1 cellular context compared by ENCODE assay signal in genomic region chr7:65750511-65751344, GRCh38.
TF ChIP-seq lines count a peak whose summit lies in the region.

No MANE protein-coding gene starts in this region.

TF ChIP-seq in HepG2, 621 proteins besides CTCF, POLR2A, EP300 and RAD21 (continued from another document and continues in another):
- TF ChIP-seq, protein P1, sequence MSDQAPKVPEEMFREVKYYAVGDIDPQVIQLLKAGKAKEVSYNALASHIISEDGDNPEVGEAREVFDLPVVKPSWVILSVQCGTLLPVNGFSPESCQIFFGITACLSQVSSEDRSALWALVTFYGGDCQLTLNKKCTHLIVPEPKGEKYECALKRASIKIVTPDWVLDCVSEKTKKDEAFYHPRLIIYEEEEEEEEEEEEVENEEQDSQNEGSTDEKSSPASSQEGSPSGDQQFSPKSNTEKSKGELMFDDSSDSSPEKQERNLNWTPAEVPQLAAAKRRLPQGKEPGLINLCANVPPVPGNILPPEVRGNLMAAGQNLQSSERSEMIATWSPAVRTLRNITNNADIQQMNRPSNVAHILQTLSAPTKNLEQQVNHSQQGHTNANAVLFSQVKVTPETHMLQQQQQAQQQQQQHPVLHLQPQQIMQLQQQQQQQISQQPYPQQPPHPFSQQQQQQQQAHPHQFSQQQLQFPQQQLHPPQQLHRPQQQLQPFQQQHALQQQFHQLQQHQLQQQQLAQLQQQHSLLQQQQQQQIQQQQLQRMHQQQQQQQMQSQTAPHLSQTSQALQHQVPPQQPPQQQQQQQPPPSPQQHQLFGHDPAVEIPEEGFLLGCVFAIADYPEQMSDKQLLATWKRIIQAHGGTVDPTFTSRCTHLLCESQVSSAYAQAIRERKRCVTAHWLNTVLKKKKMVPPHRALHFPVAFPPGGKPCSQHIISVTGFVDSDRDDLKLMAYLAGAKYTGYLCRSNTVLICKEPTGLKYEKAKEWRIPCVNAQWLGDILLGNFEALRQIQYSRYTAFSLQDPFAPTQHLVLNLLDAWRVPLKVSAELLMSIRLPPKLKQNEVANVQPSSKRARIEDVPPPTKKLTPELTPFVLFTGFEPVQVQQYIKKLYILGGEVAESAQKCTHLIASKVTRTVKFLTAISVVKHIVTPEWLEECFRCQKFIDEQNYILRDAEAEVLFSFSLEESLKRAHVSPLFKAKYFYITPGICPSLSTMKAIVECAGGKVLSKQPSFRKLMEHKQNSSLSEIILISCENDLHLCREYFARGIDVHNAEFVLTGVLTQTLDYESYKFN (CRISPR knock-in tag; conservative IDR thresholded peaks at IDR 0.05): peak; percentile 31; the same call in 1 of the 2 replicates
- no peak for TF ChIP-seq MIXL1 (CRISPR knock-in tag; IDR thresholded peaks at IDR 0.05)
- TF ChIP-seq TGIF2 (CRISPR knock-in tag; IDR thresholded peaks at IDR 0.05): no peak
- TF ChIP-seq RBAK (CRISPR knock-in tag; IDR thresholded peaks at IDR 0.05): no peak
- TF ChIP-seq, protein P2, sequence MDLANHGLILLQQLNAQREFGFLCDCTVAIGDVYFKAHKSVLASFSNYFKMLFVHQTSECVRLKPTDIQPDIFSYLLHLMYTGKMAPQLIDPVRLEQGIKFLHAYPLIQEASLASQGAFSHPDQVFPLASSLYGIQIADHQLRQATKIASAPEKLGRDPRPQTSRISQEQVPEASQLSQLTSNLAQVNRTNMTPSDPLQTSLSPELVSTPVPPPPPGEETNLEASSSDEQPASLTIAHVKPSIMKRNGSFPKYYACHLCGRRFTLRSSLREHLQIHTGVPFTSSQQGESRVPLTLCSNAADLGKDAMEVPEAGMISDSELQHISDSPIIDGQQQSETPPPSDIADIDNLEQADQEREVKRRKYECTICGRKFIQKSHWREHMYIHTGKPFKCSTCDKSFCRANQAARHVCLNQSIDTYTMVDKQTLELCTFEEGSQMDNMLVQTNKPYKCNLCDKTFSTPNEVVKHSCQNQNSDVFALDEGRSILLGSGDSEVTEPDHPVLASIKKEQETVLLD (CRISPR knock-in tag; IDR thresholded peaks at IDR 0.05; ENCODE audit: low read depth): no peak
- no peak for TF ChIP-seq RNF2 (conservative IDR thresholded peaks at IDR 0.05; ENCODE audit: low read depth)
- TF ChIP-seq ZNF18 (CRISPR knock-in tag; IDR thresholded peaks at IDR 0.05; ENCODE audit: insufficient replicate concordance): no peak
- peak; percentile 67; the same call in 1 of the 2 replicates for TF ChIP-seq ZBTB3 (CRISPR knock-in tag; IDR thresholded peaks at IDR 0.05; ENCODE audit: borderline replicate concordance, low read depth)
- no peak for TF ChIP-seq SRSF4 (IDR thresholded peaks at IDR 0.05; ENCODE audit: low read depth, low read length, poor library complexity, severe bottlenecking)
- TF ChIP-seq TEAD3 (CRISPR knock-in tag; optimal IDR thresholded peaks at IDR 0.05; ENCODE audit: borderline replicate concordance): no peak
- 0 out of 2 replicates have a peak, but pooled peaks have one; percentile 66 for TF ChIP-seq THAP8 (CRISPR knock-in tag; IDR thresholded peaks at IDR 0.05; ENCODE audit: borderline replicate concordance)
- TF ChIP-seq, protein P3, sequence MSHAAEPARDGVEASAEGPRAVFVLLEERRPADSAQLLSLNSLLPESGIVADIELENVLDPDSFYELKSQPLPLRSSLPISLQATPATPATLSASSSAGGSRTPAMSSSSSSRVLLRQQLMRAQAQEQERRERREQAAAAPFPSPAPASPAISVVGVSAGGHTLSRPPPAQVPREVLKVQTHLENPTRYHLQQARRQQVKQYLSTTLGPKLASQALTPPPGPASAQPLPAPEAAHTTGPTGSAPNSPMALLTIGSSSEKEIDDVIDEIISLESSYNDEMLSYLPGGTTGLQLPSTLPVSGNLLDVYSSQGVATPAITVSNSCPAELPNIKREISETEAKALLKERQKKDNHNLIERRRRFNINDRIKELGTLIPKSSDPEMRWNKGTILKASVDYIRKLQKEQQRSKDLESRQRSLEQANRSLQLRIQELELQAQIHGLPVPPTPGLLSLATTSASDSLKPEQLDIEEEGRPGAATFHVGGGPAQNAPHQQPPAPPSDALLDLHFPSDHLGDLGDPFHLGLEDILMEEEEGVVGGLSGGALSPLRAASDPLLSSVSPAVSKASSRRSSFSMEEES (CRISPR knock-in tag; IDR thresholded peaks at IDR 0.05): no peak
- no peak for TF ChIP-seq SOX6 (IDR thresholded peaks at IDR 0.05)
- no peak for TF ChIP-seq SOX6 (CRISPR knock-in tag; IDR thresholded peaks at IDR 0.05)
- no peak for TF ChIP-seq PRMT3 (CRISPR knock-in tag; IDR thresholded peaks at IDR 0.05; ENCODE audit: borderline replicate concordance, low read depth)
- TF ChIP-seq ZNF563 (CRISPR knock-in tag; IDR thresholded peaks at IDR 0.05): peak; percentile 61; the same call in 1 of the 2 replicates
- no peak for TF ChIP-seq CHD2 (IDR thresholded peaks at IDR 0.05; ENCODE audit: low read depth, low read length)
- no peak for TF ChIP-seq IKZF1 (IDR thresholded peaks at IDR 0.05)
- TF ChIP-seq ZBTB4 (CRISPR knock-in tag; IDR thresholded peaks at IDR 0.05; ENCODE audit: borderline replicate concordance): no peak
- peak; percentile 77 for TF ChIP-seq DMAP1 (CRISPR knock-in tag; IDR thresholded peaks at IDR 0.05)
- TF ChIP-seq TFDP1 (CRISPR knock-in tag; IDR thresholded peaks at IDR 0.05; ENCODE audit: borderline replicate concordance): peak; percentile 76; the same call in 1 of the 2 replicates
- no peak for TF ChIP-seq SMAD9 (CRISPR knock-in tag; IDR thresholded peaks at IDR 0.05)
- peak; percentile 81 for TF ChIP-seq POLR2AphosphoS5 (IDR thresholded peaks at IDR 0.05; ENCODE audit: low read depth, low read length)
- no peak for TF ChIP-seq PLRG1 (conservative IDR thresholded peaks at IDR 0.05)
- peak; percentile 69 for TF ChIP-seq KMT2A (CRISPR knock-in tag; IDR thresholded peaks at IDR 0.05)
- TF ChIP-seq PCBP2 (optimal IDR thresholded peaks at IDR 0.05; ENCODE audit: low read depth, low read length, poor library complexity, severe bottlenecking): no peak
- TF ChIP-seq ZNF468 (CRISPR knock-in tag; IDR thresholded peaks at IDR 0.05): no peak
- no peak for TF ChIP-seq ZBTB39 (CRISPR knock-in tag; IDR thresholded peaks at IDR 0.05)
- TF ChIP-seq NCOA5 (CRISPR knock-in tag; IDR thresholded peaks at IDR 0.05): no peak
- TF ChIP-seq ZNF34 (CRISPR knock-in tag; IDR thresholded peaks at IDR 0.05; ENCODE audit: borderline replicate concordance): no peak
- TF ChIP-seq IKZF4 (CRISPR knock-in tag; IDR thresholded peaks at IDR 0.05; ENCODE audit: borderline replicate concordance, low read depth, not compliant biosample characterization): peak; percentile 28
- no peak for TF ChIP-seq STAT5B (CRISPR knock-in tag; IDR thresholded peaks at IDR 0.05)
- 0 out of 2 replicates have a peak, but pooled peaks have one; percentile 16 for TF ChIP-seq KLF12 (CRISPR knock-in tag; IDR thresholded peaks at IDR 0.05; ENCODE audit: borderline replicate concordance)
- no peak for TF ChIP-seq ZKSCAN8 (CRISPR knock-in tag; IDR thresholded peaks at IDR 0.05; ENCODE audit: borderline replicate concordance)
- TF ChIP-seq RORA (CRISPR knock-in tag; IDR thresholded peaks at IDR 0.05): no peak
- no peak for TF ChIP-seq SIN3B (IDR thresholded peaks at IDR 0.05; ENCODE audit: low read length)
- no peak for TF ChIP-seq KDM5A (IDR thresholded peaks at IDR 0.05; ENCODE audit: borderline replicate concordance, low read length)
- TF ChIP-seq ZMYM4 (CRISPR knock-in tag; IDR thresholded peaks at IDR 0.05): peak; percentile 38; the same call in 1 of the 2 replicates
- peak; percentile 8; the same call in 1 of the 2 replicates for TF ChIP-seq HNF4G (IDR thresholded peaks at IDR 0.05; ENCODE audit: borderline replicate concordance, low read depth, low read length)
- peak; percentile 62 for TF ChIP-seq HNF4G (CRISPR knock-in tag; IDR thresholded peaks at IDR 0.05; ENCODE audit: borderline replicate concordance, low read depth)
- no peak for TF ChIP-seq RARG (CRISPR knock-in tag; IDR thresholded peaks at IDR 0.05; ENCODE audit: low read depth)
- TF ChIP-seq LRRFIP1 (CRISPR knock-in tag; conservative IDR thresholded peaks at IDR 0.05): no peak
- TF ChIP-seq BRCA1 (CRISPR knock-in tag; IDR thresholded peaks at IDR 0.05): no peak
- TF ChIP-seq HDAC2 (CRISPR knock-in tag; IDR thresholded peaks at IDR 0.05): peak; percentile 26
- TF ChIP-seq RFXANK (CRISPR knock-in tag; IDR thresholded peaks at IDR 0.05): no peak
- peak; percentile 58 for TF ChIP-seq ERF (CRISPR knock-in tag; IDR thresholded peaks at IDR 0.05)
- TF ChIP-seq NFE2 (CRISPR knock-in tag; IDR thresholded peaks at IDR 0.05): no peak
- TF ChIP-seq KDM2A (CRISPR knock-in tag; IDR thresholded peaks at IDR 0.05; ENCODE audit: borderline replicate concordance, low read depth): peak; percentile 78
- TF ChIP-seq ZNF616 (CRISPR knock-in tag; IDR thresholded peaks at IDR 0.05; ENCODE audit: low read depth): no peak
- 0 out of 2 replicates have a peak, but pooled peaks have one; percentile 23 for TF ChIP-seq ZNF317 (CRISPR knock-in tag; IDR thresholded peaks at IDR 0.05)
